8 cellular contexts compared by ENCODE assay signal in the genomic region with DNA sequence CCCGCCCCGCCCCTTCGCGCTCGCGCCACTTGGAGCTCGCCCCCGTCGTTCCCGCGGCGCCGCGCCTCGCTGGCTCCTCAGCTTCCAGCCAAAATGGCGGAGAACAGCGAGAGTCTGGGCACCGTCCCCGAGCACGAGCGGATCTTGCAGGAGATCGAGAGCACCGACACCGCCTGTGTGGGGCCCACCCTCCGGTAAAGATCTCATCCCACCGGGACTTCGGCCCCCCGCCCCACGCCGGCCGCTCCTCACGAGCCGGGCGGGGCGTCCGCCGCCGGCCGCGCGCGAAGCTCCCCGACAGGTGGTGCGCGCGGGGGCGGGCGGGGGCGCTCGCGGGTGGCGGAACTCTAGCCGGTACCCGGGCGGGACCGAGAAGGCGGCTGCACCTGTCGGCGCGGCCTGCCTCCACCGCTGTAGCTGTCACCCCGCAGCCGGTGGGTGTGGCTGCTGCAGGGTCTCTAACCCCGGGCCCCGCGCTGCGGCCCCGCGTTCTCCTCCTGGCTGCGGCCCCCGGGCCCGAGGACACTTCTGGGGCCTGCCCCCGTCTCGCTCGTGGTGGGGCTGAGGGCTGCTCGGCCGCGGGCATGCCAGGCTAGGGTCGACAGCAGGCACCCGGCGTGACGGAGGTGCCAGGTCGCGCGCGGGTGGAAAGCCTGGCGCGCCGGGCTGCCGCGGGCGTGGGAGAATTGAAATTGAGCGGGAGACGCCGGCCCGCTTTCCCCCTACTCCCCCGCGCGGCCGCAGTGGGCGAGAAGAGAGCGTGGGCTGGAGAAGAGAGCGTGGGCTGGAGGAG. TPM values are rescaled to one million over a fixed set of nuclear protein-coding genes. Genes with fewer than 3 reads are reported as not detected.
DNase-seq lines count a peak whose midpoint lies in the region; ATAC-seq and TF ChIP-seq lines count a peak whose summit lies in the region.

A gene with protein sequence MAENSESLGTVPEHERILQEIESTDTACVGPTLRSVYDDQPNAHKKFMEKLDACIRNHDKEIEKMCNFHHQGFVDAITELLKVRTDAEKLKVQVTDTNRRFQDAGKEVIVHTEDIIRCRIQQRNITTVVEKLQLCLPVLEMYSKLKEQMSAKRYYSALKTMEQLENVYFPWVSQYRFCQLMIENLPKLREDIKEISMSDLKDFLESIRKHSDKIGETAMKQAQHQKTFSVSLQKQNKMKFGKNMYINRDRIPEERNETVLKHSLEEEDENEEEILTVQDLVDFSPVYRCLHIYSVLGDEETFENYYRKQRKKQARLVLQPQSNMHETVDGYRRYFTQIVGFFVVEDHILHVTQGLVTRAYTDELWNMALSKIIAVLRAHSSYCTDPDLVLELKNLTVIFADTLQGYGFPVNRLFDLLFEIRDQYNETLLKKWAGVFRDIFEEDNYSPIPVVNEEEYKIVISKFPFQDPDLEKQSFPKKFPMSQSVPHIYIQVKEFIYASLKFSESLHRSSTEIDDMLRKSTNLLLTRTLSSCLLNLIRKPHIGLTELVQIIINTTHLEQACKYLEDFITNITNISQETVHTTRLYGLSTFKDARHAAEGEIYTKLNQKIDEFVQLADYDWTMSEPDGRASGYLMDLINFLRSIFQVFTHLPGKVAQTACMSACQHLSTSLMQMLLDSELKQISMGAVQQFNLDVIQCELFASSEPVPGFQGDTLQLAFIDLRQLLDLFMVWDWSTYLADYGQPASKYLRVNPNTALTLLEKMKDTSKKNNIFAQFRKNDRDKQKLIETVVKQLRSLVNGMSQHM (plus strand): TSS at position 80 of the 793 bp plus-strand sequence. CDS start 14 bp downstream, at position 94.

- H3K14ac ChIP-seq in IMR-90 (replicated peaks; ENCODE audit: low read depth, low read length), result peak within 1 kb of the TSS; percentile 72; the same call in 1 of the 2 replicates

- peak; percentile 89 for DNase-seq in DND-41
- peak; percentile 74 for DNase-seq in IMR-90
- DNase-seq in RWPE2 (ENCODE audit: low spot score), result peak; percentile 70
- DNase-seq in activated T-helper 9 cell treated with anti-CD3 and anti-CD28 coated beads, Interleukin-2, amount 50 U/mL, for 16 hours (ENCODE audit: low read depth), result peak; percentile 75
- DNase-seq in fibroblast of pulmonary artery (ENCODE audit: low read depth), result peak; percentile 79
- DNase-seq in stimulated activated naive CD8-positive, alpha-beta T cell treated with anti-CD3 and anti-CD28 coated beads, Interleukin-15, Interleukin-2, amounts not matched to agents 100 U/mL and 50 U/mL, for 24 hours, result peak; percentile 85

- H2AK5ac ChIP-seq in IMR-90 (ENCODE audit: low read depth, low read length), result peak within 1 kb of the TSS; percentile 43; the same call in 1 of the 2 replicates

- H3K36me3 Mint-ChIP-seq in nephron (ENCODE audit: low read depth), result peaks cover 2% of the 10 kb centered on the region

- no peaks in the 10 kb centered on the region for H3K27me3 Mint-ChIP-seq in nephron (ENCODE audit: low read depth)

- intact Hi-C loops in IMR-90 (cut with micrococcal nuclease), result no loop called here

- peak within 1 kb of the TSS; percentile 90 for H3K4ac ChIP-seq in IMR-90 (ENCODE audit: low read depth, low read length)

- H3K4me3 ChIP-seq in DND-41 (ENCODE audit: low read depth in 1 of 2, low read length in 2 of 2) (peak within 1 kb of the TSS; percentile 62 to 70; a peak in 3 of 4 replicates), IMR-90 (ENCODE audit: insufficient read depth, low read depth, low read length) (peak within 1 kb of the TSS; percentile 94), RWPE2 (ENCODE audit: severe bottlenecking) (peak within 1 kb of the TSS; percentile 79), fibroblast of pulmonary artery (replicated peaks; ENCODE audit: low read depth, low read length) (peak within 1 kb of the TSS; percentile 77)

- H3K23ac ChIP-seq in IMR-90 (ENCODE audit: low read depth, low read length), result peak within 1 kb of the TSS; percentile 26; the same call in 1 of the 2 replicates

- H3K79me1 ChIP-seq in IMR-90 (ENCODE audit: low read depth in 1 of 2, low read length in 2 of 2), result peaks cover 8 to 14% of the 10 kb centered on the region in 2 experiments; a peak in 3 of 4 replicates

- no peaks in the 10 kb centered on the region for H3K27me3 ChIP-seq in DND-41 (ENCODE audit: insufficient read depth, low read length, poor library complexity)
- no peaks in the 10 kb centered on the region for H3K27me3 ChIP-seq in IMR-90 (ENCODE audit: control insufficient read depth, insufficient read depth, low read length)
- no peaks in the 10 kb centered on the region for H3K27me3 ChIP-seq in RWPE2 (ENCODE audit: insufficient read depth, poor library complexity, severe bottlenecking)

- TF ChIP-seq RAD21 in IMR-90 (IDR thresholded peaks at IDR 0.05; ENCODE audit: low read length), result no peak

- H3K4me1 ChIP-seq in DND-41 (ENCODE audit: insufficient read depth, low read length), result peaks cover 16% of the 10 kb centered on the region
- peaks cover 2% of the 10 kb centered on the region; the same call in 1 of the 2 replicates for H3K4me1 ChIP-seq in IMR-90 (ENCODE audit: control insufficient read depth, insufficient read depth, low read length)
- H3K4me1 ChIP-seq in RWPE2 (ENCODE audit: insufficient read depth, poor library complexity, severe bottlenecking), result peaks cover 5% of the 10 kb centered on the region

- H3K9ac ChIP-seq in DND-41 (ENCODE audit: low read depth, low read length) (peak within 1 kb of the TSS; percentile 93), IMR-90 (ENCODE audit: low read depth, low read length) (peak within 1 kb of the TSS; percentile 81)

- H2BK120ac ChIP-seq in IMR-90 (ENCODE audit: low read depth, low read length), result peak within 1 kb of the TSS; percentile 94

- peak; percentile 45; the same call in 1 of the 2 replicates for TF ChIP-seq POLR2A in IMR-90 (IDR thresholded peaks at IDR 0.05; ENCODE audit: low read depth, low read length)

- peak within 1 kb of the TSS; percentile 57; the same call in 1 of the 3 replicates for H2BK15ac ChIP-seq in IMR-90 (ENCODE audit: low read depth, low read length)

- BruUV-seq in IMR-90 (replicated peaks; lab: Mats Ljungman, UMichigan), result no TSS peak

- TF ChIP-seq CTCF in DND-41 (IDR thresholded peaks at IDR 0.05; ENCODE audit: borderline replicate concordance, extremely low read depth, low read length, poor library complexity, severe bottlenecking) (peak; percentile 31), IMR-90 (conservative IDR thresholded peaks at IDR 0.05; ENCODE audit: low read depth, low read length) (no peak), RWPE2 (IDR thresholded peaks at IDR 0.05; ENCODE audit: poor library complexity, severe bottlenecking) (peak; percentile 30), fibroblast of pulmonary artery (IDR thresholded peaks at IDR 0.05; ENCODE audit: low read length, missing control alignments) (no peak), nephron (IDR thresholded peaks at IDR 0.05; ENCODE audit: unreplicated experiment in 3 of 3) (no peak)

- dilution Hi-C loops in IMR-90 (cut with HindIII; ENCODE audit: low sequenced_read_pairs, unreplicated experiment), result no loop called here

- H3K9me3 Mint-ChIP-seq in nephron, result peaks cover 2% of the 10 kb centered on the region

- H3K79me2 ChIP-seq in DND-41 (ENCODE audit: insufficient read depth, low read length), result peaks cover 41% of the 10 kb centered on the region

- H3K4me3 Mint-ChIP-seq in nephron, result peak within 1 kb of the TSS; percentile 88 to 99 (median 98)

- peak within 1 kb of the TSS; percentile 88 for H2BK5ac ChIP-seq in IMR-90 (ENCODE audit: low read depth, low read length, poor library complexity, severe bottlenecking)

- H4K8ac ChIP-seq in IMR-90 (ENCODE audit: low read depth in 2 of 2, low read length in 2 of 2), result peak within 1 kb of the TSS; percentile 50 to 94

- H3K27ac ChIP-seq in DND-41 (ENCODE audit: low read length) (peak within 1 kb of the TSS; percentile 89), IMR-90 (ENCODE audit: insufficient read depth, low read length) (peak within 1 kb of the TSS; percentile 81), RWPE2 (ENCODE audit: poor library complexity, severe bottlenecking) (no peak within 1 kb of the TSS)

- H3K27ac Mint-ChIP-seq in nephron, result peak within 1 kb of the TSS; percentile 78 to 92 (median 80)

- H2AFZ ChIP-seq in DND-41 (ENCODE audit: low read depth, low read length), result peak within 1 kb of the TSS; percentile 94
- H2AFZ ChIP-seq in IMR-90 (replicated peaks; ENCODE audit: low read length, poor library complexity), result peak within 1 kb of the TSS; percentile 99

- WGBS in IMR-90 (ENCODE audit: extremely low coverage in 2 of 2, insufficient read length in 1 of 2), 2 experiments, result 0% methylated on average over 22 of the region's 103 CpGs; no CpG with 5 or more reads in 1 of the 2 experiments

- H3K36me3 ChIP-seq in DND-41 (ENCODE audit: insufficient read depth, low read length) (no peaks in the 10 kb centered on the region; the same call in 1 of the 2 replicates), IMR-90 (ENCODE audit: control insufficient read depth, insufficient read depth, low read length) (no peaks in the 10 kb centered on the region), RWPE2 (ENCODE audit: low read depth) (no peaks in the 10 kb centered on the region)

- in situ Hi-C loops in IMR-90 (cut with MboI; ENCODE audit: low sequenced_read_pairs), result no loop called here

- H4K5ac ChIP-seq in IMR-90 (ENCODE audit: low read depth, low read length), result peak within 1 kb of the TSS; percentile 77; the same call in 1 of the 2 replicates

- POLR2A ChIA-PET in IMR-90 (lab: Charles Lee; ENCODE audit: unreplicated experiment), result interaction anchor here (0.6 to 0.9 kb wide), 5 partner anchors 27 to 225 kb away, joined by 3 to 6 read pairs (median 4); no protein-coding TSS in a partner anchor

- peak within 1 kb of the TSS; percentile 75 for H3K18ac ChIP-seq in IMR-90 (ENCODE audit: low read depth, low read length)

- H3K9me3 ChIP-seq in DND-41 (ENCODE audit: insufficient read depth, low read length, severe bottlenecking), result no peaks in the 10 kb centered on the region
- no peaks in the 10 kb centered on the region for H3K9me3 ChIP-seq in IMR-90 (ENCODE audit: control insufficient read depth, insufficient read depth, low read length)
- H3K9me3 ChIP-seq in RWPE2 (ENCODE audit: severe bottlenecking), result no peaks in the 10 kb centered on the region

- peak within 1 kb of the TSS; percentile 91 for H4K91ac ChIP-seq in IMR-90 (ENCODE audit: insufficient read depth, low read depth, low read length)

- ATAC-seq in DND-41 (ENCODE audit: insufficient read depth, low read depth) (peak; percentile 76), GM21528 (IDR thresholded peaks at IDR 0.05; ENCODE audit: low FRiP score, unreplicated experiment) (peak; percentile 83), IMR-90 (ENCODE audit: low read depth) (peak; percentile 87), RWPE2 (ENCODE audit: low read depth) (peak; percentile 62)
- ATAC-seq in stimulated activated naive CD8-positive, alpha-beta T cell treated with anti-CD3 and anti-CD28 coated beads, Interleukin-15, Interleukin-2, amounts not matched to agents 100 U/mL and 50 U/mL, for 24 hours, result peak; percentile 82

- H3K9me1 ChIP-seq in IMR-90 (ENCODE audit: insufficient read depth, low read length), result peaks cover 6% of the 10 kb centered on the region; the same call in 1 of the 2 replicates

- peaks cover 19% of the 10 kb centered on the region for H3K4me1 Mint-ChIP-seq in nephron

- CTCF ChIA-PET in IMR-90 (lab: Yijun Ruan, JAX), result interaction anchor here (1.0 kb wide), 2 partner anchors 13 to 276 kb away, joined by 3 to 4 read pairs; no protein-coding TSS in a partner anchor

- H3K56ac ChIP-seq in IMR-90 (ENCODE audit: extremely low read depth, insufficient read depth, low read length), result peak within 1 kb of the TSS; percentile 78

- H3K4me2 ChIP-seq in DND-41 (ENCODE audit: insufficient read depth, low read length), result peak within 1 kb of the TSS; percentile 96
- peak within 1 kb of the TSS; percentile 98 for H3K4me2 ChIP-seq in IMR-90 (ENCODE audit: low read depth, low read length)

- peak within 1 kb of the TSS; percentile 90 for H2AK9ac ChIP-seq in IMR-90 (replicated peaks; ENCODE audit: low read depth, low read length, poor library complexity)

- no peaks in the 10 kb centered on the region for H4K20me1 ChIP-seq in DND-41 (ENCODE audit: insufficient read depth, low read length)
- no peaks in the 10 kb centered on the region for H4K20me1 ChIP-seq in IMR-90 (ENCODE audit: insufficient read depth, low read length)

- peak within 1 kb of the TSS; percentile 52; the same call in 1 of the 2 replicates for H2BK20ac ChIP-seq in IMR-90 (ENCODE audit: low read depth, low read length)

RNA-seq across cellular contexts. Expression of the gene that starts here (rescaled TPM):
- total RNA-seq in IMR-90 (2012; rRNA removed), result 11.5 and 29.2 TPM in 2 replicates
- 3.8 and 4.5 TPM in 2 replicates for polyA plus RNA-seq in IMR-90 (2012; rRNA removed)
- 0.80 and 1.0 TPM in 2 replicates for polyA plus RNA-seq in IMR-90 (2012; cell fraction: cytosol; rRNA removed)
- polyA plus RNA-seq in IMR-90 (2012; cell fraction: nucleus; rRNA removed; ENCODE audit: low replicate concordance), result 0.49 and 4.0 TPM in 2 replicates

Comparison
In these comparisons a context has a peak if more than half of its experiments do, and no peak if none do; other contexts are left out.
1. CTCF ChIP-seq: peak in DND-41 (single experiment) and RWPE2 (single experiment); none in IMR-90 (single experiment), fibroblast of pulmonary artery (single experiment) and nephron (0 of 3).
2. Peak in every context shown above with its lines, with median percentiles within 50 percentile points of each other: ATAC-seq, DNase-seq and H3K4me3 ChIP-seq.